In genomic region chr11:95055273-95055897, GRCh38 we compare ENCODE assay signal across 17 cellular contexts. TPM values are rescaled to one million over a fixed set of nuclear protein-coding genes. Genes with fewer than 3 reads are reported as not detected.
DNase-seq lines count a peak whose midpoint lies in the region; ATAC-seq lines count a peak whose summit lies in the region.
"Had no signal": no experiment of that assay in that cellular context is flagged by ENCODE, and none has a peak within 500 bp of the region (broad histone marks: within the 10 kb centered on the region; RNA-seq: fewer than 3 reads in every experiment).

No MANE protein-coding gene starts in this region.

- DNase-seq in MV-4-11 (lab: John Stamatoyannopoulos, UW) (no peak), NCI-H2171 treated with DMSO at 0.1 percent for 48 hours (lab: John Stamatoyannopoulos, UW) (no peak), DMS 273 (lab: John Stamatoyannopoulos, UW; ENCODE audit: unreplicated experiment) (no peak), MG63 (no peak)
- DNase-seq: effector CD8-positive, alpha-beta T cell; NCI-H69; SHP77 had no signal

- ATAC-seq in GM18517 (IDR thresholded peaks at IDR 0.05; ENCODE audit: unreplicated experiment) (peak; percentile 97), GM21367 (IDR thresholded peaks at IDR 0.05; ENCODE audit: unreplicated experiment) (peak; percentile 97), HG02885 (IDR thresholded peaks at IDR 0.05; ENCODE audit: poor library complexity, unreplicated experiment) (peak; percentile 99), HG03520 (IDR thresholded peaks at IDR 0.05; ENCODE audit: unreplicated experiment) (peak; percentile 99)

- no peak overlapping the region for H3K4me3 ChIP-seq in MG63
- H3K4me3 ChIP-seq: BLaER1, smooth muscle cell, vagina had no signal

- no peaks in the 10 kb centered on the region for H3K9me3 ChIP-seq in MG63
- H3K9me3 ChIP-seq: BLaER1, vagina had no signal

- H3K36me3 ChIP-seq in MG63, result no peaks in the 10 kb centered on the region
- H3K36me3 ChIP-seq: BLaER1, vagina had no signal

- H3K27me3 ChIP-seq in MG63, result no peaks in the 10 kb centered on the region; the same call in 1 of the 2 replicates
- H3K27me3 ChIP-seq: BLaER1, vagina had no signal

RNA-seq across cellular contexts. Expression of gene KDM4F, which starts 6.2 kb away (rescaled TPM):
- not detected in 2 replicates for total RNA-seq in MG63 (2014; rRNA removed; shearing (Covaris generic); ENCODE audit: low replicate concordance)
- total RNA-seq: astrocyte, glomerular endothelial cell, liver, smooth muscle cell, vagina had no signal

RNA-seq across cellular contexts. Expression of gene SRSF8, which starts 11.3 kb away (rescaled TPM):
- total RNA-seq in MG63 (2014; rRNA removed; shearing (Covaris generic); ENCODE audit: low replicate concordance), result 5.0 and 5.8 TPM in 2 replicates

RNA-seq across cellular contexts. Expression of gene KDM4E, which starts 30.3 kb away (rescaled TPM):
- not detected in 2 replicates for total RNA-seq in MG63 (2014; rRNA removed; shearing (Covaris generic); ENCODE audit: low replicate concordance)
- total RNA-seq: glomerular endothelial cell, liver, smooth muscle cell, vagina had no signal

RNA-seq across cellular contexts. Expression of gene ENDOD1, which starts 34.3 kb away (rescaled TPM):
- total RNA-seq in MG63 (2014; rRNA removed; shearing (Covaris generic); ENCODE audit: low replicate concordance), result 5.4 and 6.4 TPM in 2 replicates
